In the genomic region with DNA sequence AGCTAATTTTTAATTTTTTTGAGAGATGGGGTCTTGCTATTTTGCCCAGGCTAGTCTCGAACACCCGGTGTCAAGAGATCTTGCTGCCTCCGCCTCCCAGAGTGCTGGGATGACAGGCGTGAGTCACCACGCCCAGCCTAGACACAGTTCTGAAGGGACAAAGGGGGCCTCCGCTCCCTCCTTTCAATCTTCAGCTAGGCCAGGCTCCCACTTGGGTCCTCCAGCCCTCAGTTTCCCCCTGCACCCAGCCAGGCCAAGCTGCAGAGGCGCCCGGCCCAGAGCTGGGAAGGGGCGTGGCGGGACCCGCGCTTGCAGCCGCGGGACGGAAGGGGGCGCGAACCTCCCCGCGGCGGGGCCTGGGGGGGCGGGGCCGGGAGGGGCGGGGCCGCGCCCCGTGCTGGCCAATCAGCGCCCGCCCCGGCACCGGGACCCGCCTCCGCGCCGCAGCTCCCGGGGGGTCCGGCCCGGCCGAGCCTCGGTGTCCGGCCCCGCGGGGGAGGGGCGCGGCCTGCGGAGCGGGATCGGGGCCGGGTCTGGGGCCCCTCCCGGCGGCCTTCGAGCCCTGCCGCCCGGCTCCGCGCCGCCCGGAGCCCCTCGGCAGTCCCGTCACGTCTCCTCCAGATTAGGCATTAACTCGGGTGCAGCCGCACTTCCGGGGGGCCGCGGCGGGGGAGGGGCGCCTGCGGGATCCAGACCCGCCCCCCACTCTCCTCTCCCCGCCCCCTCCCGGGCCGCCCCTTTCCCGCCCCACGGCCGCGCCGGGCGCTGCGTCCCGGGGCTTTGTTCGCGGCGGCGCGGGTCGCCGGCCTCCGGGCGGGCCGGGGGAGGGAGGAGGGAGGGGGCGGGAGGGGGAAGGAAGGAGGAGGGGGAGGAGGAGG, we compare ENCODE assay signal across 8 cellular contexts. TPM values are rescaled to one million over a fixed set of nuclear protein-coding genes. Genes with fewer than 3 reads are reported as not detected.
DNase-seq lines count a peak whose midpoint lies in the region; ATAC-seq and TF ChIP-seq lines count a peak whose summit lies in the region.

No MANE protein-coding gene starts in this region.

- WGBS in testis, 2 donors, result 1 to 19% methylated on average over 6 to 55 of the region's 91 CpGs

- peak overlapping the region in 1 of 2 donors; percentile 93 for H3K27ac ChIP-seq in testis

- H3K4me3 ChIP-seq in foreskin fibroblast (ENCODE audit: low read depth in 1 of 2, low read length in 2 of 2) (peak overlapping the region; percentile 41 to 42), testis (peak overlapping the region; percentile 63 to 78)

- H3K4me1 Mint-ChIP-seq in Calu3 (ENCODE audit: low read depth, unreplicated experiment), result peaks cover 18% of the 10 kb centered on the region

- H3K27ac Mint-ChIP-seq in Calu3 (ENCODE audit: unreplicated experiment), result peak overlapping the region; percentile 44

- H3K9me3 Mint-ChIP-seq in Calu3 (ENCODE audit: low read depth, unreplicated experiment), result no peaks in the 10 kb centered on the region

- H3K4me3 Mint-ChIP-seq in Calu3 (ENCODE audit: low read depth, unreplicated experiment), result peak overlapping the region; percentile 73

- TF ChIP-seq POLR2A in testis (IDR thresholded peaks at IDR 0.05), result no peak

- CTCF ChIA-PET in Calu3 (lab: Charles Lee), result interaction anchor here (0.6 to 0.8 kb wide), 2 partner anchors 17 to 45 kb away, joined by 4 to 7 read pairs; no protein-coding TSS in a partner anchor

- peaks cover 48% of the 10 kb centered on the region for H3K36me3 Mint-ChIP-seq in Calu3 (ENCODE audit: insufficient read depth, unreplicated experiment)

- intact Hi-C loops in Calu3 (cut with micrococcal nuclease; ENCODE audit: unreplicated experiment), result no loop called here
- intact Hi-C loops in testis (cut with DNase I; ENCODE audit: low total_unique reads), result no loop called here

- H3K27me3 ChIP-seq in testis, result no peaks in the 10 kb centered on the region

- BruUV-seq in Calu3 (replicated peaks; lab: Mats Ljungman, UMichigan), result no TSS peak

- ATAC-seq in GM19452 (IDR thresholded peaks at IDR 0.05; ENCODE audit: unreplicated experiment), result peak; percentile 56
- ATAC-seq in HG03565 (IDR thresholded peaks at IDR 0.05; ENCODE audit: unreplicated experiment), result peak; percentile 67

- H3K4me1 ChIP-seq in testis, result peaks cover 16% of the 10 kb centered on the region

- DNase-seq in Calu3 (peak; percentile 91), RKO (ENCODE audit: low spot score) (peak; percentile 83), foreskin fibroblast (peak; percentile 75 to 93), occipital lobe (lab: John Stamatoyannopoulos, UW) (peak; percentile 85), testis (peak; percentile 84)
- peak; percentile 70 for DNase-seq in activated effector memory CD4-positive, alpha-beta T cell treated with Interleukin-2 at 50 U/mL for 16 hours

- no peaks in the 10 kb centered on the region for H3K9me3 ChIP-seq in testis

- TF ChIP-seq CTCF in Calu3 (IDR thresholded peaks at IDR 0.05; ENCODE audit: unreplicated experiment), result no peak
- TF ChIP-seq CTCF in foreskin fibroblast (IDR thresholded peaks at IDR 0.05; ENCODE audit: low read depth, low read length), result peak; percentile 35
- TF ChIP-seq CTCF in testis (IDR thresholded peaks at IDR 0.05), result peak; percentile 31 to 39 (median 37)

- no peaks in the 10 kb centered on the region for H3K36me3 ChIP-seq in testis (ENCODE audit: low read depth, missing control alignments)

- H3K27me3 Mint-ChIP-seq in Calu3 (ENCODE audit: unreplicated experiment), result no peaks in the 10 kb centered on the region

RNA-seq across cellular contexts. Expression of a gene that starts 0.6 kb away (rescaled TPM):
- total RNA-seq in Calu3 (2022) (446 and 552 TPM in 2 replicates), occipital lobe (71.9 TPM), testis (100 to 1,000 TPM in 1 of 2 donors, 10 to 100 TPM in 1; 99.4 to 108 TPM)
- 48.9 TPM for polyA plus RNA-seq in testis (ENCODE audit: insufficient read depth, low read depth, low replicate concordance)

RNA-seq across cellular contexts. Expression of a gene that starts 6.1 kb away (rescaled TPM):
- total RNA-seq in Calu3 (2022) (165 and 522 TPM in 2 replicates), occipital lobe (15.0 TPM), testis (10 to 100 TPM; 22.8 to 24.0 TPM)
- 16.6 TPM for polyA plus RNA-seq in testis (ENCODE audit: insufficient read depth, low read depth, low replicate concordance)

RNA-seq across cellular contexts. Expression of a gene that starts 19.5 kb away (rescaled TPM):
- total RNA-seq in Calu3 (2022) (35.5 and 51.3 TPM in 2 replicates), occipital lobe (15.1 TPM), testis (10 to 100 TPM; 26.4 to 27.5 TPM)
- polyA plus RNA-seq in testis (ENCODE audit: insufficient read depth, low read depth, low replicate concordance), result 2.3 TPM

RNA-seq across cellular contexts. Expression of a gene that starts 37.5 kb away (rescaled TPM):
- not detected in 2 replicates for total RNA-seq in Calu3 (2022)
- 0.47 TPM for total RNA-seq in occipital lobe
- 1 to 10 TPM; 3.2 to 4.9 TPM for total RNA-seq in testis
- 0.65 TPM for polyA plus RNA-seq in testis (ENCODE audit: insufficient read depth, low read depth, low replicate concordance)

RNA-seq across cellular contexts. Expression of a gene that starts 53.1 kb away (rescaled TPM):
- total RNA-seq in Calu3 (2022) (11.9 and 16.2 TPM in 2 replicates), occipital lobe (not detected), testis (under 1 TPM; 0.47 to 0.56 TPM)
- polyA plus RNA-seq in testis (ENCODE audit: insufficient read depth, low read depth, low replicate concordance), result 0.21 TPM
